Comparison of ENCODE assay signal across 15 cellular contexts in genomic region chr6:101931766-101932165, GRCh38.
"Had no signal": no experiment of that assay in that cellular context is flagged by ENCODE, and none has a peak within 500 bp of the region (broad histone marks: within the 10 kb centered on the region; RNA-seq: fewer than 3 reads in every experiment).

No MANE protein-coding gene starts in this region.

- H3K9ac ChIP-seq: neural progenitor cell had no signal

- H3K4me1 ChIP-seq: lower lobe of right lung, neural progenitor cell, pancreas, stomach, testis had no signal

- H2AFZ ChIP-seq: neural progenitor cell had no signal

- H3K4me3 ChIP-seq: cardiac muscle cell, lower lobe of right lung, neural progenitor cell, pancreas, stomach, testis had no signal

- H3K4me2 ChIP-seq: neural progenitor cell had no signal

- H3K9me3 ChIP-seq: lower lobe of right lung, pancreas, stomach, testis had no signal

- H3K27ac ChIP-seq: cardiac muscle cell, lower lobe of right lung, neural progenitor cell, pancreas, stomach, testis had no signal

- H3K27me3 ChIP-seq: cardiac muscle cell, neural progenitor cell, pancreas, stomach, testis had no signal

- DNase-seq: activated CD4-positive, alpha-beta T cell treated with anti-CD3 and anti-CD28 coated beads, Interleukin-2, amount 50 U/mL, for 1 hour; activated naive CD4-positive, alpha-beta T cell treated with anti-CD3 and anti-CD28 coated beads for 36 hours; activated naive CD8-positive, alpha-beta T cell treated with anti-CD3 and anti-CD28 coated beads, Interleukin-2, amount 50 U/mL, for 24 hours; activated T-cell treated with anti-CD3 and anti-CD28 coated beads for 4 hours; foreskin melanocyte; lower lobe of right lung; pancreas; stimulated activated CD4-positive, alpha-beta T cell treated with anti-CD3 and anti-CD28 coated beads, Interleukin-12 subunit alpha, Interleukin-12 subunit beta, amount 100 ng/mL, for 4 hours; stimulated activated CD4-positive, alpha-beta T cell treated with anti-CD3 and anti-CD28 coated beads, Interleukin-2, amount 100 ng/mL, for 24 hours; stomach; T-cell; T-helper 9 cell; testis had no signal

- H3K36me3 ChIP-seq: cardiac muscle cell, lower lobe of right lung, neural progenitor cell, pancreas, stomach had no signal
